ENCODE assay signal across 1 cellular context in genomic region chr17:81660441-81660840, GRCh38.
TF ChIP-seq lines count a peak whose summit lies in the region.

No MANE protein-coding gene starts in this region.

TF ChIP-seq in A549, 52 proteins besides CTCF, POLR2A, EP300 and RAD21:
- TF ChIP-seq SREBF2 (IDR thresholded peaks at IDR 0.05) = no peak
- TF ChIP-seq RNF2 (IDR thresholded peaks at IDR 0.05; ENCODE audit: borderline replicate concordance, low read depth) = no peak
- no peak for TF ChIP-seq CEBPB (IDR thresholded peaks at IDR 0.05)
- no peak for TF ChIP-seq ZNF302 (CRISPR knock-in tag; IDR thresholded peaks at IDR 0.05)
- TF ChIP-seq ZSCAN20 (CRISPR knock-in tag; IDR thresholded peaks at IDR 0.05) = no peak
- no peak for TF ChIP-seq EHMT2 (IDR thresholded peaks at IDR 0.05; ENCODE audit: low read depth)
- TF ChIP-seq NFE2L2 (conservative IDR thresholded peaks at IDR 0.05; ENCODE audit: low read length) = no peak
TF ChIP-seq in A549: peak in this region for 0.
